36 cellular contexts compared by ENCODE assay signal in the genomic region with DNA sequence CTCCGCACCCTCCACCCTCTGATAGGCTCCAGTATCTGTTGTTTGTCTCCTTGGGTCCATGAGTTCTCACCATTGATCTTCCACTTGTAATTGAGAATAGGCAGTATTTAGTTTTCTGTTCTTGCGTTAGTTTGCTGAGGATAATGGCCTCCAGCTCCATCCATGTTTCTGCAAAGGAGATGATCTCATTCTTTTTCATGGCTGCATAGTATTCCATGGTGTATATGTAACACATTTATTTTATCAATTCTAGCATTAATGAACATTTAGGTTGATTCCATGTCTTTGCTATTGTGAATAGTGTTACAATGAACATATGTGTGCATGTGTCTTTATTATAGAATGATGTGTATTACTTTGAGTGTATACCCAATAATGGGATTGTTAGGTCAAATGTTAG.
"Had no signal": no experiment of that assay in that cellular context is flagged by ENCODE, and none has a peak within 500 bp of the region (broad histone marks: within the 10 kb centered on the region; RNA-seq: fewer than 3 reads in every experiment).

No MANE protein-coding gene starts in this region.

- H3K27me3 ChIP-seq: MG63 had no signal

- H3K9me3 ChIP-seq: MG63 had no signal

- H3K36me3 ChIP-seq: MG63 had no signal

- H3K4me3 ChIP-seq: MG63 had no signal

- DNase-seq: Kasumi-1, MG63, MM.1S, MV-4-11, NCI-H1048, NCI-H1092, NCI-H1092 treated with DMSO at 0.1 percent for 48 hours, NCI-H1105, NCI-H1105 treated with DMSO at 0.1 percent for 48 hours, NCI-H1417, NCI-H1417 treated with DMSO at 0.1 percent for 48 hours, NCI-H1436, NCI-H1436 treated with DMSO at 0.1 percent for 48 hours, NCI-H146, NCI-H1694, NCI-H1694 treated with DMSO at 0.1 percent for 48 hours, NCI-H187, NCI-H187 treated with DMSO at 0.1 percent for 48 hours, NCI-H1930, NCI-H2029, NCI-H2029 treated with DMSO at 0.1 percent for 48 hours, NCI-H2081, NCI-H2081 treated with DMSO at 0.1 percent for 48 hours, NCI-H2107, NCI-H2171, NCI-H2171 treated with DMSO at 0.1 percent for 48 hours, NCI-H2227 treated with DMSO at 0.1 percent for 48 hours, NCI-H226, NCI-H345, NCI-H446, NCI-H446 treated with DMSO at 0.1 percent for 48 hours, NCI-H510A, NCI-H510A treated with DMSO at 0.1 percent for 48 hours, NCI-H524, NCI-H524 treated with DMSO at 0.1 percent for 48 hours, NCI-H526 had no signal
